30 cellular contexts compared by ENCODE assay signal in genomic region chr11:62223095-62223494, GRCh38. TPM values are rescaled to one million over a fixed set of nuclear protein-coding genes. Genes with fewer than 3 reads are reported as not detected.
DNase-seq lines count a peak whose midpoint lies in the region; TF ChIP-seq lines count a peak whose summit lies in the region.
"Had no signal": no experiment of that assay in that cellular context is flagged by ENCODE, and none has a peak within 500 bp of the region (broad histone marks: within the 10 kb centered on the region; RNA-seq: fewer than 3 reads in every experiment).

No MANE protein-coding gene starts in this region.

- peak; percentile 42 for DNase-seq in NCI-H1105 treated with DMSO at 0.1 percent for 48 hours (lab: John Stamatoyannopoulos, UW)
- peak; percentile 6 for DNase-seq in choroid plexus epithelial cell (ENCODE audit: low read depth)
- peak; percentile 17 for DNase-seq in mesendoderm
- DNase-seq in stimulated activated CD4-positive, alpha-beta T cell treated with anti-CD3 and anti-CD28 coated beads, Interleukin-4, amount 100 ng/mL, for 24 hours = no peak
- no peak for DNase-seq in NCI-H524 treated with DMSO at 0.1 percent for 48 hours (lab: John Stamatoyannopoulos, UW)
- no peak for DNase-seq in NCI-H1436 treated with DMSO at 0.1 percent for 48 hours (lab: John Stamatoyannopoulos, UW)
- no peak for DNase-seq in right atrium auricular region (ENCODE audit: low spot score)
- DNase-seq: activated CD4-positive, alpha-beta T cell treated with anti-CD3 and anti-CD28 coated beads for 1 hour; activated CD8-positive, alpha-beta T cell treated with anti-CD3 and anti-CD28 coated beads for 36 hours; DMS79; GF-D8; glutamatergic neuron; HCEC 1CT; kidney; NCI-H2107; NCI-H446 treated with DMSO at 0.1 percent for 48 hours; nephron progenitor cell; ovary; PC-9; retina; stimulated activated CD4-positive, alpha-beta T cell treated with anti-CD3 and anti-CD28 coated beads, Interleukin-4, amount 100 ng/mL, for 4 hours; stimulated activated naive B cell treated with anti-CD40 and anti-IgM and Interleukin-4, amounts not matched to agents 10 μg/mL and 1 μg/mL and 100 μg/mL, for 72 hours; T-helper 17 cell had no signal

- H3K27me3 ChIP-seq in mesendoderm (ENCODE audit: insufficient read depth, low read length, poor library complexity) (no peaks in the 10 kb centered on the region), right atrium auricular region (no peaks in the 10 kb centered on the region)
- H3K27me3 ChIP-seq: BLaER1 treated with 17β-estradiol and CSF1 and Interleukin-3, amounts not matched to agents 10 nM and 100 nM; ovary; suprapubic skin had no signal

- CTCF ChIA-PET in HEK293 (lab: Yijun Ruan, JAX) = interaction anchor here (2.1 kb wide), 1 partner anchor 88 kb away, joined by 8 read pairs; no protein-coding TSS in a partner anchor

- no peaks in the 10 kb centered on the region for H3K79me1 ChIP-seq in mesendoderm (ENCODE audit: low read length)

- H4K5ac ChIP-seq in mesendoderm (ENCODE audit: low read length) = no peak overlapping the region

- H3K4me1 ChIP-seq in HEK293 (ENCODE audit: control insufficient read depth, insufficient read depth, low read length) (no peaks in the 10 kb centered on the region), mesendoderm (ENCODE audit: control insufficient read depth, low read depth, low read length) (no peaks in the 10 kb centered on the region), right atrium auricular region (no peaks in the 10 kb centered on the region)
- H3K4me1 ChIP-seq: BLaER1 treated with 17β-estradiol and CSF1 and Interleukin-3, amounts not matched to agents 10 nM and 100 nM; suprapubic skin had no signal

- no peak overlapping the region for H3K4ac ChIP-seq in mesendoderm (ENCODE audit: low read depth, low read length)

- H2BK5ac ChIP-seq in mesendoderm (ENCODE audit: low read length) = no peak overlapping the region

- no peak overlapping the region for H3K9ac ChIP-seq in mesendoderm (ENCODE audit: low read length)
- H3K9ac ChIP-seq: BLaER1 treated with 17β-estradiol and CSF1 and Interleukin-3, amounts not matched to agents 10 nM and 100 nM had no signal

- H3K27ac ChIP-seq in HEK293 (ENCODE audit: extremely low read depth, low read depth, low read length) = no peak overlapping the region
- H3K27ac ChIP-seq in mesendoderm (ENCODE audit: low read depth, low read length) = no peak overlapping the region
- no peak overlapping the region for H3K27ac ChIP-seq in right atrium auricular region
- H3K27ac ChIP-seq: BLaER1 treated with 17β-estradiol and CSF1 and Interleukin-3, amounts not matched to agents 10 nM and 100 nM; ovary; PC-9; suprapubic skin had no signal

- H3K18ac ChIP-seq in mesendoderm (ENCODE audit: low read length) = no peak overlapping the region

- H2BK15ac ChIP-seq in mesendoderm (replicated peaks; ENCODE audit: low read depth) = no peak overlapping the region

- no peak overlapping the region for H2BK120ac ChIP-seq in mesendoderm (ENCODE audit: low read depth, low read length)

- no peaks in the 10 kb centered on the region for H3K9me3 ChIP-seq in HEK293 (ENCODE audit: control insufficient read depth, insufficient read depth, low read depth, low read length)
- peaks cover 14 to 32% of the 10 kb centered on the region in 2 donors for H3K9me3 ChIP-seq in right atrium auricular region

- H3K79me2 ChIP-seq in mesendoderm (ENCODE audit: control insufficient read depth, insufficient read depth, low read length) = no peaks in the 10 kb centered on the region

- no peak overlapping the region for H3K56ac ChIP-seq in mesendoderm (ENCODE audit: low read length)

- H2AK5ac ChIP-seq in mesendoderm (ENCODE audit: low read length) = no peak overlapping the region

- no peak overlapping the region for H3K23ac ChIP-seq in mesendoderm (ENCODE audit: low read length)

- H3K4me2 ChIP-seq in mesendoderm (ENCODE audit: low read length) = no peak overlapping the region
- H3K4me2 ChIP-seq: BLaER1 treated with 17β-estradiol and CSF1 and Interleukin-3, amounts not matched to agents 10 nM and 100 nM; PC-9 had no signal

- H3K36me3 ChIP-seq in HEK293 (ENCODE audit: control insufficient read depth in 2 of 2, insufficient read depth in 1 of 2, low read length in 2 of 2) (no peaks in the 10 kb centered on the region), mesendoderm (ENCODE audit: control insufficient read depth, insufficient read depth, low read length) (no peaks in the 10 kb centered on the region), right atrium auricular region (no peaks in the 10 kb centered on the region)
- H3K36me3 ChIP-seq: ovary, suprapubic skin had no signal

- H4K8ac ChIP-seq in mesendoderm (ENCODE audit: low read depth, low read length) = no peak overlapping the region

- H3K4me3 ChIP-seq in HEK293 (ENCODE audit: low read depth, low read length) (no peak overlapping the region), choroid plexus epithelial cell (ENCODE audit: low read depth, low read length) (no peak overlapping the region), mesendoderm (ENCODE audit: low read length) (no peak overlapping the region), right atrium auricular region (no peak overlapping the region)
- H3K4me3 ChIP-seq: ovary, PC-9, suprapubic skin had no signal

- POLR2A ChIA-PET in HEK293 (lab: Yijun Ruan, JAX) = no interaction called here

- no peak for TF ChIP-seq CTCF in HEK293 (tag by site-specific recombination; IDR thresholded peaks at IDR 0.05)
- no peak for TF ChIP-seq CTCF in choroid plexus epithelial cell (conservative IDR thresholded peaks at IDR 0.05; ENCODE audit: low read depth, low read length)
- TF ChIP-seq CTCF in right atrium auricular region (IDR thresholded peaks at IDR 0.05) = no peak

TF ChIP-seq in HEK293, 187 proteins besides CTCF, POLR2A, EP300 and RAD21:
- no peak for TF ChIP-seq ZBTB21 (tag by site-specific recombination; IDR thresholded peaks at IDR 0.05)
- TF ChIP-seq TRIM28 (IDR thresholded peaks at IDR 0.05; ENCODE audit: borderline replicate concordance, low read length) = peak; percentile 97; the same call in 1 of the 2 replicates
- TF ChIP-seq ZNF561 (tag by site-specific recombination; IDR thresholded peaks at IDR 0.05; ENCODE audit: borderline replicate concordance) = peak; percentile 78; the same call in 1 of the 2 replicates
- TF ChIP-seq ZNF366 (tag by site-specific recombination; conservative IDR thresholded peaks at IDR 0.05) = 0 out of 2 replicates have a peak, but pooled peaks have one; percentile 19
- TF ChIP-seq HOXA7 (CRISPR knock-in tag; IDR thresholded peaks at IDR 0.05; ENCODE audit: borderline replicate concordance) = no peak
- peak; percentile 100 for TF ChIP-seq SETDB1 (IDR thresholded peaks at IDR 0.05; ENCODE audit: insufficient read length, low read length)

RNA-seq across cellular contexts. Expression of gene SCGB2A1, which starts 14.6 kb away (rescaled TPM):
- not detected for polyA plus RNA-seq in mesendoderm (2013, experiment 1 of 2)
- polyA plus RNA-seq in mesendoderm (2013, experiment 2 of 2) = not detected
- total RNA-seq in right atrium auricular region = not detected
- total RNA-seq: activated CD8-positive, alpha-beta T cell treated with anti-CD3 and anti-CD28 coated beads for 36 hours; mononuclear cell; PC-9; Right ventricle myocardium inferior; T-helper 17 cell; urinary bladder had no signal
- polyA plus RNA-seq: liver, urinary bladder had no signal

RNA-seq across cellular contexts. Expression of gene SCGB1D2, which starts 18.9 kb away (rescaled TPM):
- not detected for polyA plus RNA-seq in mesendoderm (2013, experiment 1 of 2)
- polyA plus RNA-seq in mesendoderm (2013, experiment 2 of 2) = not detected
- total RNA-seq in right atrium auricular region = not detected
- total RNA-seq: activated CD8-positive, alpha-beta T cell treated with anti-CD3 and anti-CD28 coated beads for 36 hours; liver; mononuclear cell; PC-9; T-helper 17 cell; urinary bladder had no signal
- polyA plus RNA-seq: liver, urinary bladder had no signal

RNA-seq across cellular contexts. Expression of gene SCGB1D1, which starts 33.1 kb away (rescaled TPM):
- polyA plus RNA-seq in mesendoderm (2013, experiment 1 of 2) = not detected
- not detected for polyA plus RNA-seq in mesendoderm (2013, experiment 2 of 2)
- not detected for total RNA-seq in right atrium auricular region
- total RNA-seq: activated CD8-positive, alpha-beta T cell treated with anti-CD3 and anti-CD28 coated beads for 36 hours; kidney; liver; mononuclear cell; ovary; PC-9; Right ventricle myocardium inferior; suprapubic skin; T-helper 17 cell; urinary bladder had no signal
- polyA plus RNA-seq: liver, ovary, urinary bladder had no signal

RNA-seq across cellular contexts. Expression of gene SCGB2A2, which starts 46.9 kb away (rescaled TPM):
- not detected for polyA plus RNA-seq in mesendoderm (2013, experiment 1 of 2)
- polyA plus RNA-seq in mesendoderm (2013, experiment 2 of 2) = not detected
- total RNA-seq in right atrium auricular region = not detected
- total RNA-seq: activated CD8-positive, alpha-beta T cell treated with anti-CD3 and anti-CD28 coated beads for 36 hours; kidney; liver; mononuclear cell; ovary; PC-9; Right ventricle myocardium inferior; T-helper 17 cell; urinary bladder had no signal
- polyA plus RNA-seq: liver, ovary, urinary bladder had no signal

Comparison
In these comparisons a context has a peak if more than half of its experiments do, and no peak if none do; other contexts are left out.
1. DNase-seq: peak in NCI-H1105 treated with DMSO at 0.1 percent for 48 hours (single experiment), choroid plexus epithelial cell (single experiment) and mesendoderm (single experiment); none in stimulated activated CD4-positive, alpha-beta T cell treated with anti-CD3 and anti-CD28 coated beads, Interleukin-4, amount 100 ng/mL, for 24 hours (single experiment), NCI-H524 treated with DMSO at 0.1 percent for 48 hours (single experiment), NCI-H1436 treated with DMSO at 0.1 percent for 48 hours (single experiment) and right atrium auricular region (single experiment).